ENCODE assay signal across 10 cellular contexts in genomic region chr10:30028006-30028441, GRCh38. TPM values are rescaled to one million over a fixed set of nuclear protein-coding genes. Genes with fewer than 3 reads are reported as not detected.
A peak's percentile ranks its signal among the peaks of the same experiment; 100 is the strongest.
DNase-seq lines count a peak whose midpoint lies in the region; ATAC-seq and TF ChIP-seq lines count a peak whose summit lies in the region.
"Had no signal": no experiment of that assay in that cellular context is flagged by ENCODE, and none has a peak within 500 bp of the region (broad histone marks: within the 10 kb centered on the region; RNA-seq: fewer than 3 reads in every experiment).

No MANE protein-coding gene starts in this region.

- H3K4me3 ChIP-seq in OCI-LY7 (ENCODE audit: low read depth, low read length, poor library complexity, severe bottlenecking): no peak overlapping the region
- H3K4me3 ChIP-seq in BE2C (ENCODE audit: low read depth, low read length): no peak overlapping the region

- peak overlapping the region; percentile 72 to 79 for H3K27ac Mint-ChIP-seq in natural killer cell treated with Interleukin-12 subunit alpha and Interleukin-12 subunit beta and Interleukin-15 and Interleukin-18, amount 100 ng/mL, for 72 hours

- no TSS peak for BruUV-seq in OCI-LY7 (replicated peaks; lab: Mats Ljungman, UMichigan)

- H3K4me1 Mint-ChIP-seq in natural killer cell treated with Interleukin-12 subunit alpha and Interleukin-12 subunit beta and Interleukin-15 and Interleukin-18, amount 100 ng/mL, for 72 hours (ENCODE audit: low read depth in 2 of 2): peaks cover 48 to 50% of the 10 kb centered on the region in 2 donors

- no peaks in the 10 kb centered on the region for H3K36me3 ChIP-seq in OCI-LY7 (ENCODE audit: insufficient read depth, low read length)
- no peaks in the 10 kb centered on the region for H3K36me3 ChIP-seq in BE2C

- H3K9me3 ChIP-seq in OCI-LY7 (ENCODE audit: low read length) (no peaks in the 10 kb centered on the region), BE2C (no peaks in the 10 kb centered on the region)

- H3K27me3 ChIP-seq in BE2C: no peaks in the 10 kb centered on the region

- no peaks in the 10 kb centered on the region for H3K9me2 ChIP-seq in OCI-LY7 (ENCODE audit: insufficient read depth, low read length)

- ATAC-seq in natural killer cell treated with Interleukin-12 subunit alpha and Interleukin-12 subunit beta and Interleukin-15 and Interleukin-18, amount 100 ng/mL, for 72 hours: peak in 1 of 2 donors; percentile 11
- ATAC-seq in HG02970 (IDR thresholded peaks at IDR 0.05; ENCODE audit: low FRiP score, unreplicated experiment): no peak

- CTCF ChIA-PET in OCI-LY7 (lab: Charles Lee; ENCODE audit: unreplicated experiment): no interaction called here

- H3K36me3 Mint-ChIP-seq in natural killer cell treated with Interleukin-12 subunit alpha and Interleukin-12 subunit beta and Interleukin-15 and Interleukin-18, amount 100 ng/mL, for 72 hours: no peaks in the 10 kb centered on the region

- H4K20me1 ChIP-seq in OCI-LY7 (ENCODE audit: insufficient read depth, low read length): no peaks in the 10 kb centered on the region

- DNase-seq in COLO668 (lab: John Stamatoyannopoulos, UW; ENCODE audit: unreplicated experiment) (peak; percentile 6), OCI-LY7 (ENCODE audit: low spot score) (no peak), dermis blood vessel endothelial cell (peak; percentile 95), glomerular visceral epithelial cell (ENCODE audit: extremely low spot score) (no peak), ACHN (no peak), BE2C (no peak)
- no peak for DNase-seq in natural killer cell treated with Interleukin-12 subunit alpha and Interleukin-12 subunit beta and Interleukin-15 and Interleukin-18, amount 100 ng/mL, for 72 hours (ENCODE audit: low spot score)

- intact Hi-C loops in OCI-LY7 (cut with micrococcal nuclease; ENCODE audit: unreplicated experiment): no loop called here

- H3K4me2 ChIP-seq in OCI-LY7 (ENCODE audit: low read length): 0 out of 2 replicates have a peak overlapping the region, but pooled peaks have one; percentile 47

- H3K4me1 ChIP-seq in OCI-LY7 (ENCODE audit: insufficient read depth, low read length, poor library complexity, severe bottlenecking) (no peaks in the 10 kb centered on the region), BE2C (no peaks in the 10 kb centered on the region)

- no peaks in the 10 kb centered on the region for H3K79me2 ChIP-seq in OCI-LY7 (ENCODE audit: insufficient read depth, low read depth, low read length)
- H3K79me2 ChIP-seq: parathyroid adenoma had no signal

- no peak overlapping the region for H2AFZ ChIP-seq in OCI-LY7 (ENCODE audit: low read length)

- POLR2A ChIA-PET in OCI-LY7 (lab: Charles Lee): no interaction called here

- H3K27me3 Mint-ChIP-seq in natural killer cell treated with Interleukin-12 subunit alpha and Interleukin-12 subunit beta and Interleukin-15 and Interleukin-18, amount 100 ng/mL, for 72 hours: peaks cover 28 to 30% of the 10 kb centered on the region in 2 donors

- H3K9me3 Mint-ChIP-seq in natural killer cell treated with Interleukin-12 subunit alpha and Interleukin-12 subunit beta and Interleukin-15 and Interleukin-18, amount 100 ng/mL, for 72 hours: no peaks in the 10 kb centered on the region

- peak overlapping the region; percentile 86 for H3K4me3 Mint-ChIP-seq in natural killer cell treated with Interleukin-12 subunit alpha and Interleukin-12 subunit beta and Interleukin-15 and Interleukin-18, amount 100 ng/mL, for 72 hours

- in situ Hi-C loops in ACHN (cut with HindIII; ENCODE audit: low pct_ligation_motif_present, low pct_unique_long_range_greater_than_20kb, low sequenced_read_pairs): no loop called here

- H3K27ac ChIP-seq in OCI-LY7 (ENCODE audit: low read depth, low read length, poor library complexity, severe bottlenecking): no peak overlapping the region
- H3K27ac ChIP-seq: epithelial cell of prostate, parathyroid adenoma had no signal

- no peak for TF ChIP-seq CTCF in OCI-LY7 (conservative IDR thresholded peaks at IDR 0.05; ENCODE audit: low read length)
- no peak for TF ChIP-seq CTCF in BE2C (IDR thresholded peaks at IDR 0.05; ENCODE audit: low read depth, low read length)

RNA-seq across cellular contexts. Expression of gene JCAD, which starts 31.4 kb away (rescaled TPM):
- not detected in 2 replicates for total RNA-seq in OCI-LY7 (2014; rRNA removed; shearing (Covaris generic))
- 0.04 TPM in 1 of 2 replicates, not detected in the other for total RNA-seq in OCI-LY7 (2022)
- 74.7 and 96.4 TPM in 2 replicates for total RNA-seq in dermis blood vessel endothelial cell
- under 1 TPM; 0.08 to 0.69 TPM for total RNA-seq in natural killer cell treated with Interleukin-12 subunit alpha and Interleukin-12 subunit beta and Interleukin-15 and Interleukin-18, amount 100 ng/mL, for 72 hours
- polyA plus RNA-seq in BE2C (2012; ENCODE audit: insufficient read depth, insufficient read length, low read depth): 0.42 TPM

Comparison
In these comparisons a context has a peak if more than half of its experiments do, and no peak if none do; other contexts are left out.
1. DNase-seq: peak in COLO668 (single experiment) and dermis blood vessel endothelial cell (single experiment); none in OCI-LY7 (single experiment), natural killer cell treated with Interleukin-12 subunit alpha and Interleukin-12 subunit beta and Interleukin-15 and Interleukin-18, amount 100 ng/mL, for 72 hours (single experiment), glomerular visceral epithelial cell (single experiment), ACHN (single experiment) and BE2C (single experiment).
2. RNA of gene JCAD, which starts 31.4 kb away (total RNA-seq): 74.7 to 96.4 TPM in dermis blood vessel endothelial cell; 0.08 to 0.69 TPM in natural killer cell treated with Interleukin-12 subunit alpha and Interleukin-12 subunit beta and Interleukin-15 and Interleukin-18, amount 100 ng/mL, for 72 hours and 0.04 TPM in OCI-LY7; every median in the first group is over 10 times any median in the second.